17 cellular contexts compared by ENCODE assay signal in the genomic region with DNA sequence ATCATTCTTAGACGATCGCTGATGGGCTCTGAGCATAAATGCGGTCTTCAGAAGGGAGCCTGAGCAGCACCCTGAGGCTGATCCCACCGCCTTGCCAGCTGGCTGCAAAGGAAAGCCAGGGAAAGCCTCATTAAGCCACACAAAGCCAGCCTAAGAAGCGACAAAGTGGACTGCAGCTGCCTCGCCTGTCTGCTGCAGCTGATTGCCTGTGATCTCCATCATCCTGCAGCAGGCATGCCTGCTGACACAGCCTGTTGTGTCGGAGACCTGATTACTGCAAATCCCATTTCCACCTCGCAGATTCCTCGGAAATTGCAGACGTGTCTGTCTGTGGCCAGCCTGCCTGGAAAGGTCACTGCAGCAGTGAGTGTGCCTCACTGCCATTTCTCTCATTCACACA.
DNase-seq lines count a peak whose midpoint lies in the region; ATAC-seq, FAIRE-seq and TF ChIP-seq lines count a peak whose summit lies in the region.
"Had no signal": no experiment of that assay in that cellular context is flagged by ENCODE, and none has a peak within 500 bp of the region (broad histone marks: within the 10 kb centered on the region; RNA-seq: fewer than 3 reads in every experiment).

No MANE protein-coding gene starts in this region.

- H3K36me3 Mint-ChIP-seq in neural crest cell (ENCODE audit: low read depth) = no peaks in the 10 kb centered on the region
- H3K36me3 Mint-ChIP-seq: activated naive CD4-positive, alpha-beta T cell treated with anti-CD3 and anti-CD28 coated beads, Interleukin-2, amount 50 U/mL, for 24 hours had no signal

- no peaks in the 10 kb centered on the region for H3K27me3 Mint-ChIP-seq in neural crest cell (ENCODE audit: low read depth)
- H3K27me3 Mint-ChIP-seq: activated naive CD4-positive, alpha-beta T cell treated with anti-CD3 and anti-CD28 coated beads, Interleukin-2, amount 50 U/mL, for 24 hours had no signal

- no peak for ATAC-seq in HG02759 (IDR thresholded peaks at IDR 0.05; ENCODE audit: unreplicated experiment)
- no peak for ATAC-seq in GM21528 (IDR thresholded peaks at IDR 0.05; ENCODE audit: low FRiP score, unreplicated experiment)
- ATAC-seq in HG02588 (IDR thresholded peaks at IDR 0.05; ENCODE audit: unreplicated experiment) = no peak
- ATAC-seq: PC-3, right cardiac atrium had no signal

- TF ChIP-seq CTCF in D721Med (IDR thresholded peaks at IDR 0.05; ENCODE audit: insufficient read depth, missing control alignments) = no peak
- TF ChIP-seq CTCF in neural crest cell (conservative IDR thresholded peaks at IDR 0.05) = no peak

- H3K4me3 Mint-ChIP-seq in neural crest cell = no peak overlapping the region
- H3K4me3 Mint-ChIP-seq: activated naive CD4-positive, alpha-beta T cell treated with anti-CD3 and anti-CD28 coated beads, Interleukin-2, amount 50 U/mL, for 24 hours; nephron progenitor cell had no signal

- FAIRE-seq in D721Med (lab: Jason Lieb, UNC) = peak; percentile 55

- peaks cover 16% of the 10 kb centered on the region for H3K4me1 Mint-ChIP-seq in neural crest cell
- H3K4me1 Mint-ChIP-seq: activated naive CD4-positive, alpha-beta T cell treated with anti-CD3 and anti-CD28 coated beads, Interleukin-2, amount 50 U/mL, for 24 hours had no signal

- H3K27ac Mint-ChIP-seq in neural crest cell (ENCODE audit: unreplicated experiment) = peak overlapping the region; percentile 85
- H3K27ac Mint-ChIP-seq: activated naive CD4-positive, alpha-beta T cell treated with anti-CD3 and anti-CD28 coated beads, Interleukin-2, amount 50 U/mL, for 24 hours; nephron progenitor cell had no signal

- no peaks in the 10 kb centered on the region for H3K9me3 Mint-ChIP-seq in neural crest cell

- DNase-seq in D721Med (ENCODE audit: insufficient read length, low spot score) (peak; percentile 23), NCI-H2171 (lab: John Stamatoyannopoulos, UW) (peak; percentile 19), astrocyte of the hippocampus (ENCODE audit: low read depth, low spot score) (peak; percentile 51), neural crest cell (ENCODE audit: low read depth, low spot score) (peak; percentile 2), KG1 (lab: John Stamatoyannopoulos, UW) (no peak)
- DNase-seq: activated CD4-positive, alpha-beta T cell treated with anti-CD3 and anti-CD28 coated beads, Interleukin-2, amount 50 U/mL, for 1 hour; COR-L47; esophagus squamous epithelium; NCI-H226; nephron progenitor cell; PC-3; right cardiac atrium; stimulated activated CD4-positive, alpha-beta T cell treated with anti-CD3 and anti-CD28 coated beads, Interleukin-1b, Interleukin-23, amount 100 ng/mL, for 48 hours had no signal
